ENCODE assay signal across 8 cellular contexts in the genomic region with DNA sequence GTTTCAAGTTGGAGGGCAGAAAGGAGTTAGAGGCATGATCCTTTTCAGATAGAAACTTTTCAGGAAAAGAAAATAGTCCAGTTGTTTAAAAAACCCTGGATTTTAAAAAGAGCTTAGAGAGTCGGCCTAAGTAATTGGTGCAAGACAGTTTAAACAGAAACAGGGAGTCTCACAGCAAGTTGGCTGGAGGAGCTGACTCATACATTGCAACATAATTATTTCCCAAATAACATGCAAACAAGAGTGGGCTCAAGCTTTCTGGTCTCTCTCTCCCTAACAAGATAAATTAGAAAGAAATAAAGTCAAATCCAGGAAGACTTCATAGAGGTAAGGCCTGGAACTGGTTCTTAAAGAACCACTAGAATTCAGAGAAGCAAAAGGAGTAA.
DNase-seq lines count a peak whose midpoint lies in the region; ATAC-seq, FAIRE-seq and TF ChIP-seq lines count a peak whose summit lies in the region.

No MANE protein-coding gene starts in this region.

- TF ChIP-seq CTCF in A549 (IDR thresholded peaks at IDR 0.05) (no peak), GM20000 (IDR thresholded peaks at IDR 0.05; ENCODE audit: extremely low read depth, missing control alignments) (no peak)

- H3K4me3 ChIP-seq in A549 (peak overlapping the region; percentile 7; the same call in 2 of the 3 replicates), mesodermal cell (ENCODE audit: extremely low read depth, insufficient read depth, low read length, poor library complexity, severe bottlenecking) (no peak overlapping the region)

- POLR2A ChIA-PET in A549 (lab: Yijun Ruan, JAX) = no interaction called here

- ATAC-seq in A549 = peak; percentile 57 to 65; a peak in 3 of 6 replicates

- DNase-seq in A549 (ENCODE audit: low read depth in 1 of 2, low spot score in 1 of 2) (peak; percentile 44 to 53), caudate nucleus (lab: John Stamatoyannopoulos, UW) (no peak), COR-L47 (lab: John Stamatoyannopoulos, UW) (no peak), activated T-cell treated with anti-CD3 and anti-CD28 coated beads for 4 hours (no peak), germinal center (ENCODE audit: low spot score) (no peak), GM20000 (ENCODE audit: low spot score) (no peak)

- CTCF ChIA-PET in A549 (lab: Yijun Ruan, JAX) = interaction anchor here (0.8 to 1.3 kb wide), 2 partner anchors 15 to 34 kb away, joined by 3 to 4 read pairs; no protein-coding TSS in a partner anchor

- peaks cover 54% of the 10 kb centered on the region for H3K4me1 ChIP-seq in A549
- peaks cover 59% of the 10 kb centered on the region for H3K4me1 ChIP-seq in mesodermal cell (ENCODE audit: control insufficient read depth, insufficient read depth, low read length, poor library complexity, severe bottlenecking)

- H3K4me2 ChIP-seq in A549 = peak overlapping the region; percentile 88

- peaks cover 31% of the 10 kb centered on the region for H3K36me3 ChIP-seq in mesodermal cell (ENCODE audit: control insufficient read depth, insufficient read depth, low read length)

- TF ChIP-seq EP300 in A549 (IDR thresholded peaks at IDR 0.05) (no peak), Ishikawa (IDR thresholded peaks at IDR 0.05; ENCODE audit: borderline replicate concordance) (no peak)

- WGBS in A549 (ENCODE audit: missing lambda C conversion rate) = 0% methylated on average over 1 of the region's 1 CpG
- 100% methylated on average over 1 of the region's 1 CpG; no CpG with 5 or more reads in 1 of the 2 experiments for WGBS in mesodermal cell (ENCODE audit: insufficient coverage in 2 of 2), 2 experiments

- TF ChIP-seq RAD21 in A549 (conservative IDR thresholded peaks at IDR 0.05 in 1 of 2, IDR thresholded peaks at IDR 0.05 in 1 of 2) (no peak), Ishikawa (IDR thresholded peaks at IDR 0.05; ENCODE audit: low read depth) (no peak)

- FAIRE-seq in A549 (lab: Jason Lieb, UNC) = no peak

- H3K9me3 ChIP-seq in A549 (no peaks in the 10 kb centered on the region), mesodermal cell (ENCODE audit: control insufficient read depth, low read length) (no peaks in the 10 kb centered on the region)

- H3K27ac ChIP-seq in A549 = peak overlapping the region; percentile 83 to 85
- peak overlapping the region; percentile 8 for H3K27ac ChIP-seq in caudate nucleus (ENCODE audit: low read depth, low read length)
- H3K27ac ChIP-seq in mesodermal cell (ENCODE audit: low read depth, low read length, severe bottlenecking) = peak overlapping the region; percentile 94

- no peak for TF ChIP-seq POLR2A in A549 (IDR thresholded peaks at IDR 0.05; ENCODE audit: low read length)

TF ChIP-seq in A549, 52 proteins besides CTCF, POLR2A, EP300 and RAD21:
- TF ChIP-seq PHF8 (IDR thresholded peaks at IDR 0.05; ENCODE audit: borderline replicate concordance, low read depth) (no peak), FOSL2 (IDR thresholded peaks at IDR 0.05) (peak; percentile 80), FOSL2 (CRISPR knock-in tag; IDR thresholded peaks at IDR 0.05) (peak; percentile 91), JUNB (IDR thresholded peaks at IDR 0.05) (peak; percentile 51), HES2 (IDR thresholded peaks at IDR 0.05) (0 out of 2 replicates have a peak, but pooled peaks have one; percentile 31), SMC3 (IDR thresholded peaks at IDR 0.05) (0 out of 3 replicates have a peak, but pooled peaks have one; percentile 10), CEBPB (IDR thresholded peaks at IDR 0.05) (peak; percentile 92 to 95), CBX8 (IDR thresholded peaks at IDR 0.05) (no peak)

TF ChIP-seq in Ishikawa, 13 proteins besides CTCF, POLR2A, EP300 and RAD21:
- TF ChIP-seq FOXM1 (IDR thresholded peaks at IDR 0.05; ENCODE audit: borderline replicate concordance, low read depth) (no peak), TCF12 (IDR thresholded peaks at IDR 0.05; ENCODE audit: low read depth) (no peak), CEBPB (IDR thresholded peaks at IDR 0.05) (0 out of 2 replicates have a peak, but pooled peaks have one; percentile 10)
- TF ChIP-seq, protein P1, sequence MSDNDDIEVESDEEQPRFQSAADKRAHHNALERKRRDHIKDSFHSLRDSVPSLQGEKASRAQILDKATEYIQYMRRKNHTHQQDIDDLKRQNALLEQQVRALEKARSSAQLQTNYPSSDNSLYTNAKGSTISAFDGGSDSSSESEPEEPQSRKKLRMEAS (IDR thresholded peaks at IDR 0.05) = no peak
- TF ChIP-seq, protein P2, sequence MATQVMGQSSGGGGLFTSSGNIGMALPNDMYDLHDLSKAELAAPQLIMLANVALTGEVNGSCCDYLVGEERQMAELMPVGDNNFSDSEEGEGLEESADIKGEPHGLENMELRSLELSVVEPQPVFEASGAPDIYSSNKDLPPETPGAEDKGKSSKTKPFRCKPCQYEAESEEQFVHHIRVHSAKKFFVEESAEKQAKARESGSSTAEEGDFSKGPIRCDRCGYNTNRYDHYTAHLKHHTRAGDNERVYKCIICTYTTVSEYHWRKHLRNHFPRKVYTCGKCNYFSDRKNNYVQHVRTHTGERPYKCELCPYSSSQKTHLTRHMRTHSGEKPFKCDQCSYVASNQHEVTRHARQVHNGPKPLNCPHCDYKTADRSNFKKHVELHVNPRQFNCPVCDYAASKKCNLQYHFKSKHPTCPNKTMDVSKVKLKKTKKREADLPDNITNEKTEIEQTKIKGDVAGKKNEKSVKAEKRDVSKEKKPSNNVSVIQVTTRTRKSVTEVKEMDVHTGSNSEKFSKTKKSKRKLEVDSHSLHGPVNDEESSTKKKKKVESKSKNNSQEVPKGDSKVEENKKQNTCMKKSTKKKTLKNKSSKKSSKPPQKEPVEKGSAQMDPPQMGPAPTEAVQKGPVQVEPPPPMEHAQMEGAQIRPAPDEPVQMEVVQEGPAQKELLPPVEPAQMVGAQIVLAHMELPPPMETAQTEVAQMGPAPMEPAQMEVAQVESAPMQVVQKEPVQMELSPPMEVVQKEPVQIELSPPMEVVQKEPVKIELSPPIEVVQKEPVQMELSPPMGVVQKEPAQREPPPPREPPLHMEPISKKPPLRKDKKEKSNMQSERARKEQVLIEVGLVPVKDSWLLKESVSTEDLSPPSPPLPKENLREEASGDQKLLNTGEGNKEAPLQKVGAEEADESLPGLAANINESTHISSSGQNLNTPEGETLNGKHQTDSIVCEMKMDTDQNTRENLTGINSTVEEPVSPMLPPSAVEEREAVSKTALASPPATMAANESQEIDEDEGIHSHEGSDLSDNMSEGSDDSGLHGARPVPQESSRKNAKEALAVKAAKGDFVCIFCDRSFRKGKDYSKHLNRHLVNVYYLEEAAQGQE (IDR thresholded peaks at IDR 0.05; ENCODE audit: low read depth) = no peak

Comparison
In these comparisons a context has a peak if more than half of its experiments do, and no peak if none do; other contexts are left out.
1. DNase-seq: peak in A549 (2 of 2); none in caudate nucleus (0 of 61), COR-L47 (single experiment), activated T-cell treated with anti-CD3 and anti-CD28 coated beads for 4 hours (single experiment), germinal center (single experiment) and GM20000 (single experiment).
2. H3K27ac ChIP-seq: peak in every context shown above with its lines; median percentile 94 in mesodermal cell; 84 in A549; 8 in caudate nucleus.